Comparison of ENCODE assay signal across 1 cellular context in the genomic region with DNA sequence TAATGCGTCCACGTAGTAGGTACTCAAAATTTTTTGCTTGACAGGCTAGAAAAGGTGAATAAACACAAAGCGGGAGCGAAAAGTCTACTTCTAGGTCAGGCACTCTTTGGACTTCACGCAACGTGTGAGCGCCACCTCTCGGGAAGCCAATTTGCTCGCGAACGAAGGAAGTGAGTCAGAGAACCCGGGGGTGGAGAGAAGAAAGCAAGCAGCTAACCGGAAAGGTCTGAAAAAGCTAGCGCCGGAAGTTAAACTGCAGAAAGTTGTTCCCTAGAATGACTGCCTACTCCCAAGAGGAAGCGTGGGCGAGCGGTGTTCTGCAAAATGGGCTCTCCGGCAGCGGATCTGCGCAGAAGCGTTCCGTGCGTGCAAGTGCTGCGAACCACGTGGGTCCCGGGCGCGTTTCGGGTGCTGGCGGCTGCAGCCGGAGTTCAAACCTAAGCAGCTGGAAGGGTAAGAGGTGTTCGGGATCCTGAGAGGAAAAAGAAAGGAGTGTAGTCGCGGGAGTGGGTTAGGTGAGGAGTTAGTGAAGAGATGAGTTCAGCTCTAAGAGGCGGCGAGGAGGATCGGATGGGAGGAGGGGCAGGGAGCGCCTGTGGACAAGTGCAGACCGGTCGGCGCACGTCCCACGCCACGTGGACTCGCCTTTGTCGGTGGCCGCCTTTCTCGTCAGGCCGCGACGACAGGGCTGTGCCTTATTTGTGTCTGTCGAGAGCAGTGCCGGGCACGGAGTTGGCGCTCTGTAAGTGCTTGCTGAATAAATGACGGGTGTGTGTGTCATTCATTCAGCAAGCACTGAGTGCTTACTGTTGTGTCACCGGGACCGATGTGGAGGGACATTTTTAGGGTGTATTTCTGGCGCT.
A peak's percentile ranks its signal among the peaks of the same experiment; 100 is the strongest.
TF ChIP-seq lines count a peak whose summit lies in the region.

A gene (plus strand): TSS at position 350 of the 863 bp plus-strand sequence. CDS start 2,096 bp downstream, outside the sequence.

TF ChIP-seq in HepG2, 621 proteins besides CTCF, POLR2A, EP300 and RAD21 (continued from another document and continues in another):
- TF ChIP-seq, protein P1, sequence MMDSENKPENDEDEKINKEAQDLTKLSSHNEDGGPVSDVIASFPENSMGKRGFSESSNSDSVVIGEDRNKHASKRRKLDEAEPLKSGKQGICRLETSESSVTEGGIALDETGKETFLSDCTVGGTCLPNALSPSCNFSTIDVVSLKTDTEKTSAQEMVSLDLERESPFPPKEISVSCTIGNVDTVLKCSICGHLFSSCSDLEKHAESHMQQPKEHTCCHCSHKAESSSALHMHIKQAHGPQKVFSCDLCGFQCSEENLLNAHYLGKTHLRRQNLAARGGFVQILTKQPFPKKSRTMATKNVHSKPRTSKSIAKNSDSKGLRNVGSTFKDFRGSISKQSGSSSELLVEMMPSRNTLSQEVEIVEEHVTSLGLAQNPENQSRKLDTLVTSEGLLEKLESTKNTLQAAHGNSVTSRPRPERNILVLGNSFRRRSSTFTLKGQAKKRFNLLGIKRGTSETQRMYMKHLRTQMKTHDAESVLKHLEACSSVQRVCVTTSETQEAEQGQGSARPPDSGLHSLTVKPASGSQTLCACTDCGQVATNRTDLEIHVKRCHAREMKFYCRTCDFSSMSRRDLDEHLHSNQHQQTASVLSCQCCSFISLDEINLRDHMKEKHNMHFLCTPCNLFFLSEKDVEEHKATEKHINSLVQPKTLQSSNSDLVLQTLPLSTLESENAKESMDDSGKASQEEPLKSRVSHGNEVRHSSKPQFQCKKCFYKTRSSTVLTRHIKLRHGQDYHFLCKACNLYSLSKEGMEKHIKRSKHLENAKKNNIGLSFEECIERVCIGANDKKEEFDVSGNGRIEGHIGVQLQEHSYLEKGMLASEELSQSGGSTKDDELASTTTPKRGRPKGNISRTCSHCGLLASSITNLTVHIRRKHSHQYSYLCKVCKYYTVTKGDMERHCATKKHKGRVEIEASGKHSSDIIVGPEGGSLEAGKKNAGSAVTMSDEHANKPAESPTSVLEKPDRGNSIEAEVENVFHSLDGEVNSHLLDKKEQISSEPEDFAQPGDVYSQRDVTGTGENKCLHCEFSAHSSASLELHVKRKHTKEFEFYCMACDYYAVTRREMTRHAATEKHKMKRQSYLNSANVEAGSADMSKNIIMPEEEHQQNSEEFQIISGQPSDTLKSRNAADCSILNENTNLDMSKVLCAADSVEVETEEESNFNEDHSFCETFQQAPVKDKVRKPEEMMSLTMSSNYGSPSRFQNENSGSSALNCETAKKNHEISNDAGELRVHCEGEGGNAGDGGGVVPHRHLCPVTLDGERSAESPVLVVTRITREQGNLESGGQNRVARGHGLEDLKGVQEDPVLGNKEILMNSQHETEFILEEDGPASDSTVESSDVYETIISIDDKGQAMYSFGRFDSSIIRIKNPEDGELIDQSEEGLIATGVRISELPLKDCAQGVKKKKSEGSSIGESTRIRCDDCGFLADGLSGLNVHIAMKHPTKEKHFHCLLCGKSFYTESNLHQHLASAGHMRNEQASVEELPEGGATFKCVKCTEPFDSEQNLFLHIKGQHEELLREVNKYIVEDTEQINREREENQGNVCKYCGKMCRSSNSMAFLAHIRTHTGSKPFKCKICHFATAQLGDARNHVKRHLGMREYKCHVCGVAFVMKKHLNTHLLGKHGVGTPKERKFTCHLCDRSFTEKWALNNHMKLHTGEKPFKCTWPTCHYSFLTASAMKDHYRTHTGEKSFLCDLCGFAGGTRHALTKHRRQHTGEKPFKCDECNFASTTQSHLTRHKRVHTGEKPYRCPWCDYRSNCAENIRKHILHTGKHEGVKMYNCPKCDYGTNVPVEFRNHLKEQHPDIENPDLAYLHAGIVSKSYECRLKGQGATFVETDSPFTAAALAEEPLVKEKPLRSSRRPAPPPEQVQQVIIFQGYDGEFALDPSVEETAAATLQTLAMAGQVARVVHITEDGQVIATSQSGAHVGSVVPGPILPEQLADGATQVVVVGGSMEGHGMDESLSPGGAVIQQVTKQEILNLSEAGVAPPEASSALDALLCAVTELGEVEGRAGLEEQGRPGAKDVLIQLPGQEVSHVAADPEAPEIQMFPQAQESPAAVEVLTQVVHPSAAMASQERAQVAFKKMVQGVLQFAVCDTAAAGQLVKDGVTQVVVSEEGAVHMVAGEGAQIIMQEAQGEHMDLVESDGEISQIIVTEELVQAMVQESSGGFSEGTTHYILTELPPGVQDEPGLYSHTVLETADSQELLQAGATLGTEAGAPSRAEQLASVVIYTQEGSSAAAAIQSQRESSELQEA (CRISPR knock-in tag; IDR thresholded peaks at IDR 0.05; ENCODE audit: not compliant biosample characterization) = peak; percentile 83
- TF ChIP-seq RBM22 (optimal IDR thresholded peaks at IDR 0.05; ENCODE audit: low read length) = peak; percentile 88
- peak; percentile 99 for TF ChIP-seq BRCA1 (CRISPR knock-in tag; IDR thresholded peaks at IDR 0.05)
- TF ChIP-seq, protein P2, sequence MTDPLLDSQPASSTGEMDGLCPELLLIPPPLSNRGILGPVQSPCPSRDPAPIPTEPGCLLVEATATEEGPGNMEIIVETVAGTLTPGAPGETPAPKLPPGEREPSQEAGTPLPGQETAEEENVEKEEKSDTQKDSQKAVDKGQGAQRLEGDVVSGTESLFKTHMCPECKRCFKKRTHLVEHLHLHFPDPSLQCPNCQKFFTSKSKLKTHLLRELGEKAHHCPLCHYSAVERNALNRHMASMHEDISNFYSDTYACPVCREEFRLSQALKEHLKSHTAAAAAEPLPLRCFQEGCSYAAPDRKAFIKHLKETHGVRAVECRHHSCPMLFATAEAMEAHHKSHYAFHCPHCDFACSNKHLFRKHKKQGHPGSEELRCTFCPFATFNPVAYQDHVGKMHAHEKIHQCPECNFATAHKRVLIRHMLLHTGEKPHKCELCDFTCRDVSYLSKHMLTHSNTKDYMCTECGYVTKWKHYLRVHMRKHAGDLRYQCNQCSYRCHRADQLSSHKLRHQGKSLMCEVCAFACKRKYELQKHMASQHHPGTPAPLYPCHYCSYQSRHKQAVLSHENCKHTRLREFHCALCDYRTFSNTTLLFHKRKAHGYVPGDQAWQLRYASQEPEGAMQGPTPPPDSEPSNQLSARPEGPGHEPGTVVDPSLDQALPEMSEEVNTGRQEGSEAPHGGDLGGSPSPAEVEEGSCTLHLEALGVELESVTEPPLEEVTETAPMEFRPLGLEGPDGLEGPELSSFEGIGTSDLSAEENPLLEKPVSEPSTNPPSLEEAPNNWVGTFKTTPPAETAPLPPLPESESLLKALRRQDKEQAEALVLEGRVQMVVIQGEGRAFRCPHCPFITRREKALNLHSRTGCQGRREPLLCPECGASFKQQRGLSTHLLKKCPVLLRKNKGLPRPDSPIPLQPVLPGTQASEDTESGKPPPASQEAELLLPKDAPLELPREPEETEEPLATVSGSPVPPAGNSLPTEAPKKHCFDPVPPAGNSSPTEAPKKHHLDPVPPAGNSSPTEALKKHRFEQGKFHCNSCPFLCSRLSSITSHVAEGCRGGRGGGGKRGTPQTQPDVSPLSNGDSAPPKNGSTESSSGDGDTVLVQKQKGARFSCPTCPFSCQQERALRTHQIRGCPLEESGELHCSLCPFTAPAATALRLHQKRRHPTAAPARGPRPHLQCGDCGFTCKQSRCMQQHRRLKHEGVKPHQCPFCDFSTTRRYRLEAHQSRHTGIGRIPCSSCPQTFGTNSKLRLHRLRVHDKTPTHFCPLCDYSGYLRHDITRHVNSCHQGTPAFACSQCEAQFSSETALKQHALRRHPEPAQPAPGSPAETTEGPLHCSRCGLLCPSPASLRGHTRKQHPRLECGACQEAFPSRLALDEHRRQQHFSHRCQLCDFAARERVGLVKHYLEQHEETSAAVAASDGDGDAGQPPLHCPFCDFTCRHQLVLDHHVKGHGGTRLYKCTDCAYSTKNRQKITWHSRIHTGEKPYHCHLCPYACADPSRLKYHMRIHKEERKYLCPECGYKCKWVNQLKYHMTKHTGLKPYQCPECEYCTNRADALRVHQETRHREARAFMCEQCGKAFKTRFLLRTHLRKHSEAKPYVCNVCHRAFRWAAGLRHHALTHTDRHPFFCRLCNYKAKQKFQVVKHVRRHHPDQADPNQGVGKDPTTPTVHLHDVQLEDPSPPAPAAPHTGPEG (CRISPR knock-in tag; IDR thresholded peaks at IDR 0.05) = peak; percentile 96
- TF ChIP-seq, protein P3, sequence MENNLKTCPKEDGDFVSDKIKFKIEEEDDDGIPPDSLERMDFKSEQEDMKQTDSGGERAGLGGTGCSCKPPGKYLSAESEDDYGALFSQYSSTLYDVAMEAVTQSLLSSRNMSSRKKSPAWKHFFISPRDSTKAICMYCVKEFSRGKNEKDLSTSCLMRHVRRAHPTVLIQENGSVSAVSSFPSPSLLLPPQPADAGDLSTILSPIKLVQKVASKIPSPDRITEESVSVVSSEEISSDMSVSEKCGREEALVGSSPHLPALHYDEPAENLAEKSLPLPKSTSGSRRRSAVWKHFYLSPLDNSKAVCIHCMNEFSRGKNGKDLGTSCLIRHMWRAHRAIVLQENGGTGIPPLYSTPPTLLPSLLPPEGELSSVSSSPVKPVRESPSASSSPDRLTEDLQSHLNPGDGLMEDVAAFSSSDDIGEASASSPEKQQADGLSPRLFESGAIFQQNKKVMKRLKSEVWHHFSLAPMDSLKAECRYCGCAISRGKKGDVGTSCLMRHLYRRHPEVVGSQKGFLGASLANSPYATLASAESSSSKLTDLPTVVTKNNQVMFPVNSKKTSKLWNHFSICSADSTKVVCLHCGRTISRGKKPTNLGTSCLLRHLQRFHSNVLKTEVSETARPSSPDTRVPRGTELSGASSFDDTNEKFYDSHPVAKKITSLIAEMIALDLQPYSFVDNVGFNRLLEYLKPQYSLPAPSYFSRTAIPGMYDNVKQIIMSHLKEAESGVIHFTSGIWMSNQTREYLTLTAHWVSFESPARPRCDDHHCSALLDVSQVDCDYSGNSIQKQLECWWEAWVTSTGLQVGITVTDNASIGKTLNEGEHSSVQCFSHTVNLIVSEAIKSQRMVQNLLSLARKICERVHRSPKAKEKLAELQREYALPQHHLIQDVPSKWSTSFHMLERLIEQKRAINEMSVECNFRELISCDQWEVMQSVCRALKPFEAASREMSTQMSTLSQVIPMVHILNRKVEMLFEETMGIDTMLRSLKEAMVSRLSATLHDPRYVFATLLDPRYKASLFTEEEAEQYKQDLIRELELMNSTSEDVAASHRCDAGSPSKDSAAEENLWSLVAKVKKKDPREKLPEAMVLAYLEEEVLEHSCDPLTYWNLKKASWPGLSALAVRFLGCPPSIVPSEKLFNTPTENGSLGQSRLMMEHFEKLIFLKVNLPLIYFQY (CRISPR knock-in tag; IDR thresholded peaks at IDR 0.05; ENCODE audit: borderline replicate concordance) = peak; percentile 96
- TF ChIP-seq, protein P4, sequence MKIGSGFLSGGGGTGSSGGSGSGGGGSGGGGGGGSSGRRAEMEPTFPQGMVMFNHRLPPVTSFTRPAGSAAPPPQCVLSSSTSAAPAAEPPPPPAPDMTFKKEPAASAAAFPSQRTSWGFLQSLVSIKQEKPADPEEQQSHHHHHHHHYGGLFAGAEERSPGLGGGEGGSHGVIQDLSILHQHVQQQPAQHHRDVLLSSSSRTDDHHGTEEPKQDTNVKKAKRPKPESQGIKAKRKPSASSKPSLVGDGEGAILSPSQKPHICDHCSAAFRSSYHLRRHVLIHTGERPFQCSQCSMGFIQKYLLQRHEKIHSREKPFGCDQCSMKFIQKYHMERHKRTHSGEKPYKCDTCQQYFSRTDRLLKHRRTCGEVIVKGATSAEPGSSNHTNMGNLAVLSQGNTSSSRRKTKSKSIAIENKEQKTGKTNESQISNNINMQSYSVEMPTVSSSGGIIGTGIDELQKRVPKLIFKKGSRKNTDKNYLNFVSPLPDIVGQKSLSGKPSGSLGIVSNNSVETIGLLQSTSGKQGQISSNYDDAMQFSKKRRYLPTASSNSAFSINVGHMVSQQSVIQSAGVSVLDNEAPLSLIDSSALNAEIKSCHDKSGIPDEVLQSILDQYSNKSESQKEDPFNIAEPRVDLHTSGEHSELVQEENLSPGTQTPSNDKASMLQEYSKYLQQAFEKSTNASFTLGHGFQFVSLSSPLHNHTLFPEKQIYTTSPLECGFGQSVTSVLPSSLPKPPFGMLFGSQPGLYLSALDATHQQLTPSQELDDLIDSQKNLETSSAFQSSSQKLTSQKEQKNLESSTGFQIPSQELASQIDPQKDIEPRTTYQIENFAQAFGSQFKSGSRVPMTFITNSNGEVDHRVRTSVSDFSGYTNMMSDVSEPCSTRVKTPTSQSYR (CRISPR knock-in tag; IDR thresholded peaks at IDR 0.05; ENCODE audit: borderline replicate concordance) = peak; percentile 84
- TF ChIP-seq, protein P5, sequence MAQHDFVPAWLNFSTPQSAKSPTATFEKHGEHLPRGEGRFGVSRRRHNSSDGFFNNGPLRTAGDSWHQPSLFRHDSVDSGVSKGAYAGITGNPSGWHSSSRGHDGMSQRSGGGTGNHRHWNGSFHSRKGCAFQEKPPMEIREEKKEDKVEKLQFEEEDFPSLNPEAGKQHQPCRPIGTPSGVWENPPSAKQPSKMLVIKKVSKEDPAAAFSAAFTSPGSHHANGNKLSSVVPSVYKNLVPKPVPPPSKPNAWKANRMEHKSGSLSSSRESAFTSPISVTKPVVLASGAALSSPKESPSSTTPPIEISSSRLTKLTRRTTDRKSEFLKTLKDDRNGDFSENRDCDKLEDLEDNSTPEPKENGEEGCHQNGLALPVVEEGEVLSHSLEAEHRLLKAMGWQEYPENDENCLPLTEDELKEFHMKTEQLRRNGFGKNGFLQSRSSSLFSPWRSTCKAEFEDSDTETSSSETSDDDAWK (CRISPR knock-in tag; IDR thresholded peaks at IDR 0.05) = no peak
- TF ChIP-seq, protein P6, sequence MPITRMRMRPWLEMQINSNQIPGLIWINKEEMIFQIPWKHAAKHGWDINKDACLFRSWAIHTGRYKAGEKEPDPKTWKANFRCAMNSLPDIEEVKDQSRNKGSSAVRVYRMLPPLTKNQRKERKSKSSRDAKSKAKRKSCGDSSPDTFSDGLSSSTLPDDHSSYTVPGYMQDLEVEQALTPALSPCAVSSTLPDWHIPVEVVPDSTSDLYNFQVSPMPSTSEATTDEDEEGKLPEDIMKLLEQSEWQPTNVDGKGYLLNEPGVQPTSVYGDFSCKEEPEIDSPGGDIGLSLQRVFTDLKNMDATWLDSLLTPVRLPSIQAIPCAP (CRISPR knock-in tag; IDR thresholded peaks at IDR 0.05; ENCODE audit: low read depth) = peak; percentile 93; the same call in 1 of the 2 replicates
- TF ChIP-seq, protein P7, sequence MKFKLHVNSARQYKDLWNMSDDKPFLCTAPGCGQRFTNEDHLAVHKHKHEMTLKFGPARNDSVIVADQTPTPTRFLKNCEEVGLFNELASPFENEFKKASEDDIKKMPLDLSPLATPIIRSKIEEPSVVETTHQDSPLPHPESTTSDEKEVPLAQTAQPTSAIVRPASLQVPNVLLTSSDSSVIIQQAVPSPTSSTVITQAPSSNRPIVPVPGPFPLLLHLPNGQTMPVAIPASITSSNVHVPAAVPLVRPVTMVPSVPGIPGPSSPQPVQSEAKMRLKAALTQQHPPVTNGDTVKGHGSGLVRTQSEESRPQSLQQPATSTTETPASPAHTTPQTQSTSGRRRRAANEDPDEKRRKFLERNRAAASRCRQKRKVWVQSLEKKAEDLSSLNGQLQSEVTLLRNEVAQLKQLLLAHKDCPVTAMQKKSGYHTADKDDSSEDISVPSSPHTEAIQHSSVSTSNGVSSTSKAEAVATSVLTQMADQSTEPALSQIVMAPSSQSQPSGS (CRISPR knock-in tag; IDR thresholded peaks at IDR 0.05) = peak; percentile 96
- peak; percentile 97 for TF ChIP-seq MEF2D (CRISPR knock-in tag; IDR thresholded peaks at IDR 0.05)
- TF ChIP-seq, protein P8, sequence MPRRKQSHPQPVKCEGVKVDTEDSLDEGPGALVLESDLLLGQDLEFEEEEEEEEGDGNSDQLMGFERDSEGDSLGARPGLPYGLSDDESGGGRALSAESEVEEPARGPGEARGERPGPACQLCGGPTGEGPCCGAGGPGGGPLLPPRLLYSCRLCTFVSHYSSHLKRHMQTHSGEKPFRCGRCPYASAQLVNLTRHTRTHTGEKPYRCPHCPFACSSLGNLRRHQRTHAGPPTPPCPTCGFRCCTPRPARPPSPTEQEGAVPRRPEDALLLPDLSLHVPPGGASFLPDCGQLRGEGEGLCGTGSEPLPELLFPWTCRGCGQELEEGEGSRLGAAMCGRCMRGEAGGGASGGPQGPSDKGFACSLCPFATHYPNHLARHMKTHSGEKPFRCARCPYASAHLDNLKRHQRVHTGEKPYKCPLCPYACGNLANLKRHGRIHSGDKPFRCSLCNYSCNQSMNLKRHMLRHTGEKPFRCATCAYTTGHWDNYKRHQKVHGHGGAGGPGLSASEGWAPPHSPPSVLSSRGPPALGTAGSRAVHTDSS (CRISPR knock-in tag; conservative IDR thresholded peaks at IDR 0.05) = peak; percentile 96
